ENCODE assay signal across 28 cellular contexts in genomic region chr5:89199306-89199705, GRCh38.
"Had no signal": no experiment of that assay in that cellular context is flagged by ENCODE, and none has a peak within 500 bp of the region (broad histone marks: within the 10 kb centered on the region; RNA-seq: fewer than 3 reads in every experiment).

No MANE protein-coding gene starts in this region.

- H3K27me3 ChIP-seq: ascending aorta, cardiac muscle cell had no signal

- DNase-seq: activated B cell treated with CpG ODN at 0.5 μM for 24 hours; activated CD4-positive, alpha-beta memory T cell treated with anti-CD3 and anti-CD28 coated beads for 36 hours; activated CD4-positive, alpha-beta T cell treated with anti-CD3 and anti-CD28 coated beads for 4 hours; activated CD4-positive, alpha-beta T cell treated with anti-CD3 and anti-CD28 coated beads, Interleukin-2, amount 10 ng/mL, durations not matched to agents 24 days and 14 days; activated CD4-positive, alpha-beta T cell treated with anti-CD3 and anti-CD28 coated beads, Interleukin-2, amount 50 U/mL, for 1 hour; activated CD4-positive, alpha-beta T cell treated with anti-CD3 and anti-CD28 coated beads, Interleukin-2, amount 50 U/mL, for 4 hours; activated CD4-positive, CD25-positive, alpha-beta regulatory T cell treated with anti-CD3 and anti-CD28 coated beads, Interleukin-2, amount 50 U/mL, for 72 hours; activated CD8-positive, alpha-beta memory T cell treated with anti-CD3 and anti-CD28 coated beads, Interleukin-2, amount 50 U/mL, for 48 hours; activated CD8-positive, alpha-beta T cell treated with anti-CD3 and anti-CD28 coated beads for 36 hours; activated effector memory CD4-positive, alpha-beta T cell treated with Interleukin-2 at 50 U/mL for 16 hours; activated gamma-delta T cell; activated naive CD4-positive, alpha-beta T cell treated with anti-CD3 and anti-CD28 coated beads, Interleukin-2, amount 10 ng/mL, durations not matched to agents 7 days and 5 days; activated naive CD4-positive, alpha-beta T cell treated with Interleukin-2 at 50 U/mL for 16 hours; activated naive CD8-positive, alpha-beta T cell treated with anti-CD3 and anti-CD28 coated beads, Interleukin-2, amount 10 ng/mL, durations not matched to agents 7 days and 5 days; activated naive CD8-positive, alpha-beta T cell treated with anti-CD3 and anti-CD28 coated beads, Interleukin-2, amount 50 U/mL, for 24 hours; activated T-cell treated with anti-CD3 and anti-CD28 coated beads, Interleukin-2, amount 50 U/mL, for 24 hours; activated T-cell treated with anti-CD3 and anti-CD28 coated beads, Interleukin-2, amount 50 U/mL, for 48 hours; amygdala; anterior cingulate cortex; caudate nucleus; cerebellar nuclear complex; T-cell; T-helper 2 cell; T-helper 9 cell had no signal

- ATAC-seq: activated CD8-positive, alpha-beta T cell treated with anti-CD3 and anti-CD28 coated beads for 36 hours; activated naive CD8-positive, alpha-beta T cell treated with anti-CD3 and anti-CD28 coated beads, Interleukin-2, amount 50 U/mL, for 24 hours; T-cell had no signal

- H3K27ac ChIP-seq: ascending aorta, cardiac muscle cell, VCaP had no signal

- H3K4me3 ChIP-seq: ascending aorta, cardiac muscle cell had no signal

- FAIRE-seq: TTC549 had no signal

- H3K36me3 ChIP-seq: ascending aorta, cardiac muscle cell had no signal

- H3K4me1 ChIP-seq: ascending aorta had no signal
